In the genomic region with DNA sequence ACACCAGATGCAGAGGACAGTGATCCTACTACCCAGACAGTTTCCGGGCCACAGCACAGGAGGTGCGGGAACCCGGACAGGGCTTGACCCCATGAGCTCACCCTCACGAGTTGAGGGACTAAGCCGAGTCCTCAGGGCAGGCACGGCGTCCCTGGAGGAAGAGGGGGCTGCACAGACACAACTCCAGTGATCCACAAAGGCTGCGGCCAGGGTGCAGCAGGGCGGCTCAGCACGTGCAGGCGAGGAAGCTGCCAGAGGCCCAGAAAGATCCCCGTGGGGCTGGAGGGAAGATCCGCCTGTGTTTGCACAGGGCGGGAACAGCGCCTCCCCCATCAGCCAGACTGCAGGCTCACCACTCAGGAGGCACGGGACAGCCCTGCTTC, we compare ENCODE assay signal across 10 cellular contexts. TPM values are rescaled to one million over a fixed set of nuclear protein-coding genes. Genes with fewer than 3 reads are reported as not detected.
DNase-seq lines count a peak whose midpoint lies in the region; ATAC-seq and TF ChIP-seq lines count a peak whose summit lies in the region.
"Had no signal": no experiment of that assay in that cellular context is flagged by ENCODE, and none has a peak within 500 bp of the region (broad histone marks: within the 10 kb centered on the region; RNA-seq: fewer than 3 reads in every experiment).

No MANE protein-coding gene starts in this region.

- 35% methylated on average over 14 of the region's 16 CpGs for WGBS in suprapubic skin

- peaks cover 8% of the 10 kb centered on the region for H3K27me3 ChIP-seq in suprapubic skin

- peaks cover 50% of the 10 kb centered on the region for H3K27me3 Mint-ChIP-seq in activated CD4-positive, alpha-beta T cell treated with anti-CD3 and anti-CD28 coated beads, Interleukin-2, amount 10 ng/mL, durations not matched to agents 7 days and 5 days
- H3K27me3 Mint-ChIP-seq in activated naive CD8-positive, alpha-beta T cell treated with anti-CD3 and anti-CD28 coated beads, Interleukin-2, amount 50 U/mL, for 24 hours, result peaks cover 53% of the 10 kb centered on the region
- H3K27me3 Mint-ChIP-seq in immature natural killer cell (ENCODE audit: low read depth in 3 of 3), result peaks cover 4 to 23% (median 12%) of the 10 kb centered on the region in 3 donors

- CTCF ChIA-PET in activated CD4-positive, alpha-beta T cell treated with anti-CD3 and anti-CD28 coated beads, Interleukin-2, amount 10 ng/mL, durations not matched to agents 7 days and 5 days (lab: Charles Lee), result interaction anchor here (1.1 to 1.6 kb wide), 2 partner anchors 11 to 68 kb away, joined by 3 to 5 read pairs; no protein-coding TSS in a partner anchor

- no peak for TF ChIP-seq EP300 in suprapubic skin (IDR thresholded peaks at IDR 0.05)

- TF ChIP-seq POLR2A in suprapubic skin (IDR thresholded peaks at IDR 0.05), result no peak

- no peaks in the 10 kb centered on the region for H3K9me3 ChIP-seq in suprapubic skin
- H3K9me3 ChIP-seq: prostate gland had no signal

- peaks cover 29% of the 10 kb centered on the region for H3K4me1 ChIP-seq in suprapubic skin
- H3K4me1 ChIP-seq: prostate gland had no signal

- DNase-seq in activated CD4-positive, alpha-beta T cell treated with anti-CD3 and anti-CD28 coated beads, Interleukin-2, amount 10 ng/mL, durations not matched to agents 7 days and 5 days, result no peak
- DNase-seq in activated CD4-positive, alpha-beta T cell treated with anti-CD3 and anti-CD28 coated beads, Interleukin-2, amount 50 U/mL, for 1 hour, result no peak
- no peak for DNase-seq in activated naive CD8-positive, alpha-beta T cell treated with anti-CD3 and anti-CD28 coated beads, Interleukin-2, amount 50 U/mL, for 24 hours
- DNase-seq in immature natural killer cell, result no peak
- DNase-seq in suprapubic skin (ENCODE audit: low spot score in 2 of 2), result peak in 1 of 2 donors; percentile 77
- DNase-seq in SIG-M5 treated with dmso at 0.1 percent for 504 hours (lab: John Stamatoyannopoulos, UW; ENCODE audit: unreplicated experiment), result no peak
- no peak for DNase-seq in stimulated activated naive CD4-positive, alpha-beta T cell (lab: John Stamatoyannopoulos, UW)
- no peak for DNase-seq in HUDEP-2 (lab: John Stamatoyannopoulos, UW; ENCODE audit: unreplicated experiment in 76 of 76)

- no peaks in the 10 kb centered on the region for H3K9me3 Mint-ChIP-seq in activated CD4-positive, alpha-beta T cell treated with anti-CD3 and anti-CD28 coated beads, Interleukin-2, amount 10 ng/mL, durations not matched to agents 7 days and 5 days
- no peaks in the 10 kb centered on the region for H3K9me3 Mint-ChIP-seq in activated naive CD8-positive, alpha-beta T cell treated with anti-CD3 and anti-CD28 coated beads, Interleukin-2, amount 50 U/mL, for 24 hours
- peaks cover 0 to 2% (median 0%) of the 10 kb centered on the region in 6 donors for H3K9me3 Mint-ChIP-seq in immature natural killer cell
- H3K9me3 Mint-ChIP-seq: stimulated activated naive B cell treated with anti-CD40 and anti-IgM and Interleukin-4, amounts not matched to agents 10 μg/mL and 1 μg/mL and 100 μg/mL, for 72 hours had no signal

- no peak for ATAC-seq in activated naive CD8-positive, alpha-beta T cell treated with anti-CD3 and anti-CD28 coated beads, Interleukin-2, amount 50 U/mL, for 24 hours

- peaks cover 14% of the 10 kb centered on the region for H3K4me1 Mint-ChIP-seq in activated CD4-positive, alpha-beta T cell treated with anti-CD3 and anti-CD28 coated beads, Interleukin-2, amount 10 ng/mL, durations not matched to agents 7 days and 5 days
- H3K4me1 Mint-ChIP-seq in activated naive CD8-positive, alpha-beta T cell treated with anti-CD3 and anti-CD28 coated beads, Interleukin-2, amount 50 U/mL, for 24 hours, result peaks cover 14% of the 10 kb centered on the region
- H3K4me1 Mint-ChIP-seq in immature natural killer cell, result peaks cover 14 to 16% of the 10 kb centered on the region in 2 donors

- no peak overlapping the region for H3K27ac Mint-ChIP-seq in activated CD4-positive, alpha-beta T cell treated with anti-CD3 and anti-CD28 coated beads, Interleukin-2, amount 10 ng/mL, durations not matched to agents 7 days and 5 days
- H3K27ac Mint-ChIP-seq in activated naive CD8-positive, alpha-beta T cell treated with anti-CD3 and anti-CD28 coated beads, Interleukin-2, amount 50 U/mL, for 24 hours, result no peak overlapping the region
- H3K27ac Mint-ChIP-seq in immature natural killer cell, result no peak overlapping the region
- H3K27ac Mint-ChIP-seq: stimulated activated naive B cell treated with anti-CD40 and anti-IgM and Interleukin-4, amounts not matched to agents 10 μg/mL and 1 μg/mL and 100 μg/mL, for 72 hours had no signal

- H3K4me3 ChIP-seq in suprapubic skin, result peak overlapping the region; percentile 48

- POLR2A ChIA-PET in activated CD4-positive, alpha-beta T cell treated with anti-CD3 and anti-CD28 coated beads, Interleukin-2, amount 10 ng/mL, durations not matched to agents 7 days and 5 days (lab: Charles Lee), result no interaction called here

- no peaks in the 10 kb centered on the region for H3K36me3 ChIP-seq in suprapubic skin
- H3K36me3 ChIP-seq: prostate gland had no signal

- H3K36me3 Mint-ChIP-seq in activated CD4-positive, alpha-beta T cell treated with anti-CD3 and anti-CD28 coated beads, Interleukin-2, amount 10 ng/mL, durations not matched to agents 7 days and 5 days (ENCODE audit: low read depth), result no peaks in the 10 kb centered on the region
- H3K36me3 Mint-ChIP-seq in activated naive CD8-positive, alpha-beta T cell treated with anti-CD3 and anti-CD28 coated beads, Interleukin-2, amount 50 U/mL, for 24 hours (ENCODE audit: low read depth), result no peaks in the 10 kb centered on the region
- no peaks in the 10 kb centered on the region for H3K36me3 Mint-ChIP-seq in immature natural killer cell
- H3K36me3 Mint-ChIP-seq: stimulated activated naive B cell treated with anti-CD40 and anti-IgM and Interleukin-4, amounts not matched to agents 10 μg/mL and 1 μg/mL and 100 μg/mL, for 72 hours had no signal

- H3K4me3 Mint-ChIP-seq in activated CD4-positive, alpha-beta T cell treated with anti-CD3 and anti-CD28 coated beads, Interleukin-2, amount 10 ng/mL, durations not matched to agents 7 days and 5 days, result peak overlapping the region; percentile 78
- H3K4me3 Mint-ChIP-seq in activated naive CD8-positive, alpha-beta T cell treated with anti-CD3 and anti-CD28 coated beads, Interleukin-2, amount 50 U/mL, for 24 hours, result peak overlapping the region; percentile 83
- peak overlapping the region; percentile 89 to 95 (median 93) for H3K4me3 Mint-ChIP-seq in immature natural killer cell

- TF ChIP-seq CTCF in suprapubic skin (IDR thresholded peaks at IDR 0.05), result no peak

- peak overlapping the region; percentile 2 for H3K27ac ChIP-seq in suprapubic skin

RNA-seq across cellular contexts. Expression of gene TMEM72, which starts 45.9 kb away (rescaled TPM):
- not detected for total RNA-seq in activated CD4-positive, alpha-beta T cell treated with anti-CD3 and anti-CD28 coated beads, Interleukin-2, amount 10 ng/mL, durations not matched to agents 7 days and 5 days
- not detected for polyA plus RNA-seq in immature natural killer cell
- total RNA-seq in suprapubic skin, result not detected
